In genomic region chr17:16353702-16354174, GRCh38 we compare ENCODE assay signal across 1 cellular context.
TF ChIP-seq lines count a peak whose summit lies in the region.

No MANE protein-coding gene starts in this region.

TF ChIP-seq in GM23338, 12 proteins besides CTCF, POLR2A, EP300 and RAD21 (continued from another document):
- TF ChIP-seq, protein P1, sequence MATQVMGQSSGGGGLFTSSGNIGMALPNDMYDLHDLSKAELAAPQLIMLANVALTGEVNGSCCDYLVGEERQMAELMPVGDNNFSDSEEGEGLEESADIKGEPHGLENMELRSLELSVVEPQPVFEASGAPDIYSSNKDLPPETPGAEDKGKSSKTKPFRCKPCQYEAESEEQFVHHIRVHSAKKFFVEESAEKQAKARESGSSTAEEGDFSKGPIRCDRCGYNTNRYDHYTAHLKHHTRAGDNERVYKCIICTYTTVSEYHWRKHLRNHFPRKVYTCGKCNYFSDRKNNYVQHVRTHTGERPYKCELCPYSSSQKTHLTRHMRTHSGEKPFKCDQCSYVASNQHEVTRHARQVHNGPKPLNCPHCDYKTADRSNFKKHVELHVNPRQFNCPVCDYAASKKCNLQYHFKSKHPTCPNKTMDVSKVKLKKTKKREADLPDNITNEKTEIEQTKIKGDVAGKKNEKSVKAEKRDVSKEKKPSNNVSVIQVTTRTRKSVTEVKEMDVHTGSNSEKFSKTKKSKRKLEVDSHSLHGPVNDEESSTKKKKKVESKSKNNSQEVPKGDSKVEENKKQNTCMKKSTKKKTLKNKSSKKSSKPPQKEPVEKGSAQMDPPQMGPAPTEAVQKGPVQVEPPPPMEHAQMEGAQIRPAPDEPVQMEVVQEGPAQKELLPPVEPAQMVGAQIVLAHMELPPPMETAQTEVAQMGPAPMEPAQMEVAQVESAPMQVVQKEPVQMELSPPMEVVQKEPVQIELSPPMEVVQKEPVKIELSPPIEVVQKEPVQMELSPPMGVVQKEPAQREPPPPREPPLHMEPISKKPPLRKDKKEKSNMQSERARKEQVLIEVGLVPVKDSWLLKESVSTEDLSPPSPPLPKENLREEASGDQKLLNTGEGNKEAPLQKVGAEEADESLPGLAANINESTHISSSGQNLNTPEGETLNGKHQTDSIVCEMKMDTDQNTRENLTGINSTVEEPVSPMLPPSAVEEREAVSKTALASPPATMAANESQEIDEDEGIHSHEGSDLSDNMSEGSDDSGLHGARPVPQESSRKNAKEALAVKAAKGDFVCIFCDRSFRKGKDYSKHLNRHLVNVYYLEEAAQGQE (IDR thresholded peaks at IDR 0.05; ENCODE audit: unreplicated experiment): no peak
- TF ChIP-seq ZNF331 (CRISPR knock-in tag; IDR thresholded peaks at IDR 0.05; ENCODE audit: low read depth): no peak
- no peak for TF ChIP-seq ZNF114 (CRISPR knock-in tag; IDR thresholded peaks at IDR 0.05)
- TF ChIP-seq POLR2AphosphoS5 (IDR thresholded peaks at IDR 0.05; ENCODE audit: low read depth): no peak; the same call in 1 of the 2 replicates
- no peak for TF ChIP-seq JUNB (IDR thresholded peaks at IDR 0.05; ENCODE audit: unreplicated experiment)
- TF ChIP-seq EZH2 (IDR thresholded peaks at IDR 0.05; ENCODE audit: low read depth, unreplicated experiment): no peak
- no peak for TF ChIP-seq NANOG (IDR thresholded peaks at IDR 0.05; ENCODE audit: borderline replicate concordance)
TF ChIP-seq in GM23338: peak in this region for 0.
